Comparison of ENCODE assay signal across 6 cellular contexts in the genomic region with DNA sequence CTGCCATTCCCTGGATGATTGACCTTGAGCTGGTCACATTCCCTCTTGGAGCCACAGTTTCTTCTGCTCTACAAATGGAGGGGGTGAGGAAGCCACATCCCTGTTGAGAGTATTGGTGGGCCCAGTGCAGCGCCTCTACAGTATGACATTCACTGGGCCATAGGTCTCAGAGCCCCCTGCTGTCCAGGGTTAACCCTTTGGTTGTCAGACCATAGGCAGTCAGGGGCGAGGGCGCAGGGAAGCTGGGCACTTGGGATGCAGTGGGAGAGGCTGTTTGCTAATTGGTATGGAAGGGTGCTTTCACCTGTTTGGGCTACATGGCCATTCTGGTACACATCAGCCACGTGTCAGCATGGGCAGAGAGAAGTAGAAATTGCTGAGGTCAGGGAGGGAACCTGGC. TPM values are rescaled to one million over a fixed set of nuclear protein-coding genes. Genes with fewer than 3 reads are reported as not detected.
"Had no signal": no experiment of that assay in that cellular context is flagged by ENCODE, and none has a peak within 500 bp of the region (broad histone marks: within the 10 kb centered on the region; RNA-seq: fewer than 3 reads in every experiment).

No MANE protein-coding gene starts in this region.

- H3K4me1 Mint-ChIP-seq: GM23338, IgD-negative memory B cell had no signal

- H3K36me3 Mint-ChIP-seq: IgD-negative memory B cell had no signal

- H3K4me3 Mint-ChIP-seq: GM23338, H9, IgD-negative memory B cell had no signal

- H3K4me3 ChIP-seq: GM23338 had no signal

- H3K9me3 Mint-ChIP-seq: GM23338, H9, IgD-negative memory B cell had no signal

- H3K27ac Mint-ChIP-seq: GM23338, IgD-negative memory B cell had no signal

- DNase-seq: H9, HCEC 1CT had no signal

- H3K4me2 ChIP-seq: GM23338 had no signal

RNA-seq across cellular contexts. Expression of a gene that starts 27.3 kb away (rescaled TPM):
- total RNA-seq: HT-29 had no signal
- polyA plus RNA-seq: IgD-negative memory B cell had no signal

RNA-seq across cellular contexts. Expression of a gene that starts 27.6 kb away (rescaled TPM):
- total RNA-seq: H1, H9, HT-29 had no signal
- polyA plus RNA-seq: GM23338, H1, IgD-negative memory B cell had no signal
